17 cellular contexts compared by ENCODE assay signal in the genomic region with DNA sequence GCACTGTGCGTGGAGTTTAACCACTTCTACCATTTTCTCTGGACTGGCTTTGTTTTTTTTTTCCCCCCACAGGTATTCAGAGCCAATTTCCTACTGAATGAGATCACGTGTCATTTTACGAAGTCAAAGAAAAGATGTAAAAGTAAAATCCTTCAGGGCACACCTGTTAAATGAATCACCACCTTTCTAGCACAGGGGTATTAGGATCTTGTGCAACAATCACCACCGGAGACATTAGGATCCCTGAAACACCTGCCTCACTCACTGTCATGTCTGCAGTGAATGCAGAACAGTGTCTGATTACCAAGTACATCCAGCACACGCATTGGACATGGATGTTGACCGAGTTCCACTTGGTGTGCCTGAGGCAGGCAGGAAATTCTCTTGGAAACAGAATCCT. TPM values are rescaled to one million over a fixed set of nuclear protein-coding genes. Genes with fewer than 3 reads are reported as not detected.
DNase-seq lines count a peak whose midpoint lies in the region; FAIRE-seq and TF ChIP-seq lines count a peak whose summit lies in the region.
"Had no signal": no experiment of that assay in that cellular context is flagged by ENCODE, and none has a peak within 500 bp of the region (broad histone marks: within the 10 kb centered on the region; RNA-seq: fewer than 3 reads in every experiment).

No MANE protein-coding gene starts in this region.

- no peak overlapping the region for H3K4me3 Mint-ChIP-seq in astrocyte (ENCODE audit: unreplicated experiment)

- H3K9me3 ChIP-seq in astrocyte (ENCODE audit: insufficient read depth, low read depth, low read length): no peaks in the 10 kb centered on the region
- H3K9me3 ChIP-seq in osteoblast (ENCODE audit: low read depth, low read length): no peaks in the 10 kb centered on the region
- H3K9me3 ChIP-seq: ascending aorta, heart left ventricle, neutrophil, Peyer's patch, transverse colon had no signal

- H3K79me2 ChIP-seq in astrocyte (ENCODE audit: insufficient read depth, low read length) (peaks cover 99% of the 10 kb centered on the region), osteoblast (ENCODE audit: insufficient read depth, low read length) (peaks cover 100% of the 10 kb centered on the region)

- peaks cover 45% of the 10 kb centered on the region for H3K4me1 ChIP-seq in astrocyte (ENCODE audit: insufficient read depth, low read length)
- peaks cover 45% of the 10 kb centered on the region for H3K4me1 ChIP-seq in osteoblast (ENCODE audit: insufficient read depth, low read length)

- peak overlapping the region; percentile 19 for H3K27ac ChIP-seq in astrocyte (ENCODE audit: low read depth, low read length)
- H3K27ac ChIP-seq in osteoblast (ENCODE audit: low read depth, low read length): peak overlapping the region; percentile 26
- H3K27ac ChIP-seq: ascending aorta, heart left ventricle, neutrophil, Peyer's patch, transverse colon had no signal

- no peaks in the 10 kb centered on the region for H3K27me3 ChIP-seq in astrocyte (ENCODE audit: insufficient read depth, low read length)
- no peaks in the 10 kb centered on the region for H3K27me3 ChIP-seq in osteoblast (ENCODE audit: insufficient read depth, low read length)
- H3K27me3 ChIP-seq: ascending aorta, heart left ventricle, neutrophil, Peyer's patch, transverse colon had no signal

- peaks cover 2% of the 10 kb centered on the region for H3K36me3 Mint-ChIP-seq in astrocyte (ENCODE audit: low read depth, unreplicated experiment)

- H3K27me3 Mint-ChIP-seq in astrocyte (ENCODE audit: low read depth, unreplicated experiment): no peaks in the 10 kb centered on the region

- peak overlapping the region; percentile 69 for H3K27ac Mint-ChIP-seq in astrocyte (ENCODE audit: unreplicated experiment)

- DNase-seq in NCI-H1417 (lab: John Stamatoyannopoulos, UW): peak; percentile 3 to 57 (median 16)
- no peak for DNase-seq in NCI-H1417 treated with DMSO at 0.1 percent for 48 hours (lab: John Stamatoyannopoulos, UW)
- DNase-seq in NCI-H2107 treated with DMSO at 0.1 percent for 48 hours (lab: John Stamatoyannopoulos, UW; ENCODE audit: unreplicated experiment): peak; percentile 76
- no peak for DNase-seq in astrocyte (ENCODE audit: low read depth)
- no peak for DNase-seq in osteoblast (ENCODE audit: insufficient read length, low spot score, missing footprints)
- DNase-seq in stimulated activated CD4-positive, alpha-beta T cell treated with anti-CD3 and anti-CD28 coated beads, Interleukin-4, amount 100 ng/mL, for 4 hours: no peak
- DNase-seq in GOT3 (lab: John Stamatoyannopoulos, UW): no peak
- DNase-seq in D341Med (ENCODE audit: low spot score): no peak
- DNase-seq: 8988T, DMS53, heart left ventricle, NCI-H2227 treated with DMSO at 0.1 percent for 48 hours, Peyer's patch, transverse colon had no signal

- H3K4me1 Mint-ChIP-seq in astrocyte (ENCODE audit: low read depth, unreplicated experiment): peaks cover 44% of the 10 kb centered on the region

- H3K36me3 ChIP-seq in astrocyte (ENCODE audit: insufficient read depth, low read length): no peaks in the 10 kb centered on the region
- H3K36me3 ChIP-seq in osteoblast (ENCODE audit: insufficient read depth, low read length): no peaks in the 10 kb centered on the region
- H3K36me3 ChIP-seq: ascending aorta, neutrophil, Peyer's patch, transverse colon had no signal

- no peak for FAIRE-seq in astrocyte (lab: Jason Lieb, UNC)

- H3K4me2 ChIP-seq in astrocyte (ENCODE audit: low read length) (peak overlapping the region; percentile 30), osteoblast (ENCODE audit: insufficient read depth, low read length) (no peak overlapping the region)

- H3K9ac ChIP-seq in astrocyte (ENCODE audit: low read length): no peak overlapping the region

- TF ChIP-seq CTCF in astrocyte (IDR thresholded peaks at IDR 0.05; ENCODE audit: insufficient read depth, low read depth, low read length): no peak
- no peak for TF ChIP-seq CTCF in osteoblast (IDR thresholded peaks at IDR 0.05; ENCODE audit: extremely low read depth, low read depth, low read length)

- H4K20me1 ChIP-seq in astrocyte (ENCODE audit: insufficient read depth, low read length): peaks cover 95% of the 10 kb centered on the region
- peaks cover 90% of the 10 kb centered on the region for H4K20me1 ChIP-seq in osteoblast (ENCODE audit: insufficient read depth, low read length)

- no peak overlapping the region for H3K4me3 ChIP-seq in astrocyte (ENCODE audit: insufficient read depth, low read depth, low read length)
- H3K4me3 ChIP-seq in osteoblast (ENCODE audit: insufficient read depth, low read length): no peak overlapping the region
- H3K4me3 ChIP-seq: ascending aorta, heart left ventricle, Peyer's patch, skin epidermis, transverse colon had no signal

- no peak overlapping the region for H2AFZ ChIP-seq in astrocyte (ENCODE audit: low read depth, low read length)
- H2AFZ ChIP-seq in osteoblast (ENCODE audit: low read length): no peak overlapping the region

- H3K9me3 Mint-ChIP-seq in astrocyte (ENCODE audit: unreplicated experiment): no peaks in the 10 kb centered on the region

RNA-seq across cellular contexts. Expression of a gene that starts 17.2 kb away (rescaled TPM):
- total RNA-seq in astrocyte (116 and 128 TPM in 2 replicates), osteoblast (25.0 and 25.7 TPM in 2 replicates)

Comparison
In these comparisons a context has a peak if more than half of its experiments do, and no peak if none do; other contexts are left out.
1. DNase-seq: peak in NCI-H1417 (3 of 3) and NCI-H2107 treated with DMSO at 0.1 percent for 48 hours (single experiment); none in NCI-H1417 treated with DMSO at 0.1 percent for 48 hours (single experiment), astrocyte (single experiment), osteoblast (single experiment), stimulated activated CD4-positive, alpha-beta T cell treated with anti-CD3 and anti-CD28 coated beads, Interleukin-4, amount 100 ng/mL, for 4 hours (0 of 2), GOT3 (single experiment) and D341Med (single experiment).